In the genomic region with DNA sequence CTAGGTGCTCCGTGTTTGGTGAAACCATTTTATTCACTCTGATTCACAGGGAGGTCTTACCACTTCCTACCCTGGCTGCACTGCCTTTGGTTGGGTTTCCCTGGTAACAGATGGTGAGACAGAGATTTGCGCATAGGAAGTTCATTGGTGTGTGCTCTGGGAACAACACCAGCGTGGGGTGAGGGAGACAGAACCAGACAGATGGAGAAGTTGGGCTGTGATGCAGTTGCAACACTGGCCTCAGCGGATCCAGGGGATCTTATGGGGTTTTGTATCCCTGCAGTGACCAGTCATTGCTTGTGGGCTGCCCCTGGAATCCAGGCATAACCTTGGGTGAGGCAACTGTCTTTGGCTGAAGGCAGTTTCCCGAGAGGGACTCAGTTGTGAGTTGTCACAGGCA, we compare ENCODE assay signal across 17 cellular contexts. TPM values are rescaled to one million over a fixed set of nuclear protein-coding genes. Genes with fewer than 3 reads are reported as not detected.
A peak's percentile ranks its signal among the peaks of the same experiment; 100 is the strongest.
DNase-seq lines count a peak whose midpoint lies in the region; ATAC-seq and TF ChIP-seq lines count a peak whose summit lies in the region.
"Had no signal": no experiment of that assay in that cellular context is flagged by ENCODE, and none has a peak within 500 bp of the region (broad histone marks: within the 10 kb centered on the region; RNA-seq: fewer than 3 reads in every experiment).

No MANE protein-coding gene starts in this region.

- DNase-seq in activated naive CD4-positive, alpha-beta T cell treated with anti-CD3 and anti-CD28 coated beads, Interleukin-2, amount 10 ng/mL, durations not matched to agents 7 days and 5 days: peak; percentile 43
- no peak for DNase-seq in activated naive CD4-positive, alpha-beta T cell treated with Interleukin-2 at 50 U/mL for 16 hours
- DNase-seq in esophagus muscularis mucosa (ENCODE audit: extremely low spot score): no peak
- peak; percentile 23 for DNase-seq in myocyte (ENCODE audit: low read depth)
- no peak for DNase-seq in OCI-LY7 (ENCODE audit: low spot score)
- DNase-seq: activated gamma-delta T cell treated with Interleukin-2 at 50 U/mL for 16 hours, DMS153, islet precursor cell, NCI-H1092, nephron progenitor cell, T-helper 17 cell had no signal

- no peak for TF ChIP-seq CTCF in esophagus muscularis mucosa (IDR thresholded peaks at IDR 0.05)
- TF ChIP-seq CTCF in OCI-LY7 (conservative IDR thresholded peaks at IDR 0.05; ENCODE audit: low read length): no peak

- intact Hi-C loops in esophagus muscularis mucosa (cut with DNase I) (no loop called here), OCI-LY7 (cut with micrococcal nuclease; ENCODE audit: unreplicated experiment) (no loop called here)

- peaks cover 39% of the 10 kb centered on the region for H3K4me1 Mint-ChIP-seq in activated naive CD4-positive, alpha-beta T cell treated with anti-CD3 and anti-CD28 coated beads, Interleukin-2, amount 10 ng/mL, durations not matched to agents 7 days and 5 days

- H4K20me1 ChIP-seq in OCI-LY7 (ENCODE audit: insufficient read depth, low read length): no peaks in the 10 kb centered on the region

- H3K4me1 ChIP-seq in esophagus muscularis mucosa: peaks cover 0 to 23% (median 12%) of the 10 kb centered on the region in 4 donors
- H3K4me1 ChIP-seq in urinary bladder (ENCODE audit: insufficient read depth): no peaks in the 10 kb centered on the region
- H3K4me1 ChIP-seq in OCI-LY7 (ENCODE audit: insufficient read depth, low read length, poor library complexity, severe bottlenecking): no peaks in the 10 kb centered on the region
- H3K4me1 ChIP-seq: A549 had no signal

- POLR2A ChIA-PET in OCI-LY7 (lab: Charles Lee): no interaction called here

- BruUV-seq in OCI-LY7 (replicated peaks; lab: Mats Ljungman, UMichigan): no TSS peak

- peaks cover 1% of the 10 kb centered on the region for H3K36me3 Mint-ChIP-seq in activated naive CD4-positive, alpha-beta T cell treated with anti-CD3 and anti-CD28 coated beads, Interleukin-2, amount 10 ng/mL, durations not matched to agents 7 days and 5 days

- H2AFZ ChIP-seq in OCI-LY7 (ENCODE audit: low read length): no peak overlapping the region

- H3K27ac Mint-ChIP-seq in activated naive CD4-positive, alpha-beta T cell treated with anti-CD3 and anti-CD28 coated beads, Interleukin-2, amount 10 ng/mL, durations not matched to agents 7 days and 5 days: no peak overlapping the region
- H3K27ac Mint-ChIP-seq: nephron progenitor cell, T-helper 17 cell had no signal

- no peak overlapping the region for H3K4me2 ChIP-seq in OCI-LY7 (ENCODE audit: low read length)
- H3K4me2 ChIP-seq: A549 had no signal

- H3K9me2 ChIP-seq in OCI-LY7 (ENCODE audit: insufficient read depth, low read length): no peaks in the 10 kb centered on the region

- no peaks in the 10 kb centered on the region for H3K36me3 ChIP-seq in esophagus muscularis mucosa
- no peaks in the 10 kb centered on the region for H3K36me3 ChIP-seq in urinary bladder (ENCODE audit: insufficient read depth)
- H3K36me3 ChIP-seq in OCI-LY7 (ENCODE audit: insufficient read depth, low read length): no peaks in the 10 kb centered on the region

- peaks cover 0 to 36% (median 2%) of the 10 kb centered on the region in 4 donors for H3K27me3 ChIP-seq in esophagus muscularis mucosa

- ATAC-seq in HG03460 (IDR thresholded peaks at IDR 0.05; ENCODE audit: unreplicated experiment): no peak
- ATAC-seq in HG03457 (IDR thresholded peaks at IDR 0.05; ENCODE audit: unreplicated experiment): no peak
- ATAC-seq: A549, esophagus mucosa, Panc1, T-helper 17 cell had no signal

- H3K4me3 ChIP-seq in esophagus muscularis mucosa: peak overlapping the region; percentile 41 to 57 (median 47)
- H3K4me3 ChIP-seq in urinary bladder (ENCODE audit: low read depth, low read length): no peak overlapping the region
- no peak overlapping the region for H3K4me3 ChIP-seq in OCI-LY7 (ENCODE audit: low read depth, low read length, poor library complexity, severe bottlenecking)
- H3K4me3 ChIP-seq: A549 had no signal

- CTCF ChIA-PET in activated naive CD4-positive, alpha-beta T cell treated with anti-CD3 and anti-CD28 coated beads, Interleukin-2, amount 10 ng/mL, durations not matched to agents 7 days and 5 days (lab: Charles Lee): interaction anchor here (2.2 kb wide), 1 partner anchor 82 kb away, joined by 10 read pairs; no protein-coding TSS in a partner anchor
- CTCF ChIA-PET in OCI-LY7 (lab: Charles Lee; ENCODE audit: unreplicated experiment): no interaction called here

- WGBS in esophagus muscularis mucosa: 52% methylated on average over 5 of the region's 5 CpGs
- WGBS in urinary bladder: 74% methylated on average over 5 of the region's 5 CpGs

- H3K9me3 Mint-ChIP-seq in activated naive CD4-positive, alpha-beta T cell treated with anti-CD3 and anti-CD28 coated beads, Interleukin-2, amount 10 ng/mL, durations not matched to agents 7 days and 5 days: no peaks in the 10 kb centered on the region
- H3K9me3 Mint-ChIP-seq: nephron progenitor cell had no signal

- peaks cover 79% of the 10 kb centered on the region for H3K27me3 Mint-ChIP-seq in activated naive CD4-positive, alpha-beta T cell treated with anti-CD3 and anti-CD28 coated beads, Interleukin-2, amount 10 ng/mL, durations not matched to agents 7 days and 5 days

- TF ChIP-seq EP300 in esophagus muscularis mucosa (IDR thresholded peaks at IDR 0.05): no peak

- H3K79me2 ChIP-seq in OCI-LY7 (ENCODE audit: insufficient read depth, low read depth, low read length): no peaks in the 10 kb centered on the region

- TF ChIP-seq POLR2A in esophagus muscularis mucosa (IDR thresholded peaks at IDR 0.05; ENCODE audit: low read depth): no peak

- H3K4me3 Mint-ChIP-seq in activated naive CD4-positive, alpha-beta T cell treated with anti-CD3 and anti-CD28 coated beads, Interleukin-2, amount 10 ng/mL, durations not matched to agents 7 days and 5 days: no peak overlapping the region
- H3K4me3 Mint-ChIP-seq: nephron progenitor cell, T-helper 17 cell had no signal

- H3K27ac ChIP-seq in esophagus muscularis mucosa (replicated peaks in 1 of 4): peak overlapping the region; percentile 56 to 72 (median 67)
- H3K27ac ChIP-seq in urinary bladder (ENCODE audit: low read depth): peak overlapping the region; percentile 5
- no peak overlapping the region for H3K27ac ChIP-seq in OCI-LY7 (ENCODE audit: low read depth, low read length, poor library complexity, severe bottlenecking)
- H3K27ac ChIP-seq: A549 had no signal

- no peaks in the 10 kb centered on the region for H3K9me3 ChIP-seq in esophagus muscularis mucosa
- no peaks in the 10 kb centered on the region for H3K9me3 ChIP-seq in OCI-LY7 (ENCODE audit: low read length)
- H3K9me3 ChIP-seq: A549 had no signal

RNA-seq across cellular contexts. Expression of gene IL16, which starts 12.5 kb away (rescaled TPM):
- total RNA-seq in esophagus muscularis mucosa: 10 to 100 TPM; 13.5 to 34.9 (median 19.8) TPM
- total RNA-seq in myocyte: 0.16 and 0.32 TPM in 2 replicates
- polyA plus RNA-seq in myocyte (2012): 3.1 TPM
- 10.6 TPM for total RNA-seq in urinary bladder
- 20.7 TPM for polyA plus RNA-seq in urinary bladder
- total RNA-seq in OCI-LY7 (2014; rRNA removed; shearing (Covaris generic)): 58.9 and 81.3 TPM in 2 replicates
- total RNA-seq in OCI-LY7 (2022): 76.0 and 85.1 TPM in 2 replicates

RNA-seq across cellular contexts. Expression of gene CFAP161, which starts 50.1 kb away (rescaled TPM):
- under 1 TPM in 2 of 4 donors, not detected in 2; 0.66 to 0.71 TPM for total RNA-seq in esophagus muscularis mucosa
- 0.24 TPM in 1 of 2 replicates, not detected in the other for total RNA-seq in myocyte
- 0.20 TPM for polyA plus RNA-seq in myocyte (2012)
- total RNA-seq in urinary bladder: 0.90 TPM
- polyA plus RNA-seq in urinary bladder: not detected
- total RNA-seq in OCI-LY7 (2014; rRNA removed; shearing (Covaris generic)): not detected in 2 replicates
- total RNA-seq in OCI-LY7 (2022): not detected in 2 replicates
- polyA plus RNA-seq: A549 had no signal

Comparison
In these comparisons a context has a peak if more than half of its experiments do, and no peak if none do; other contexts are left out.
1. DNase-seq: peak in activated naive CD4-positive, alpha-beta T cell treated with anti-CD3 and anti-CD28 coated beads, Interleukin-2, amount 10 ng/mL, durations not matched to agents 7 days and 5 days (single experiment) and myocyte (single experiment); none in activated naive CD4-positive, alpha-beta T cell treated with Interleukin-2 at 50 U/mL for 16 hours (single experiment), esophagus muscularis mucosa (single experiment) and OCI-LY7 (single experiment).
2. H3K4me3 ChIP-seq: peak in esophagus muscularis mucosa (4 of 4); none in urinary bladder (single experiment) and OCI-LY7 (single experiment).